Comparison of ENCODE assay signal across 2 cellular contexts in the genomic region with DNA sequence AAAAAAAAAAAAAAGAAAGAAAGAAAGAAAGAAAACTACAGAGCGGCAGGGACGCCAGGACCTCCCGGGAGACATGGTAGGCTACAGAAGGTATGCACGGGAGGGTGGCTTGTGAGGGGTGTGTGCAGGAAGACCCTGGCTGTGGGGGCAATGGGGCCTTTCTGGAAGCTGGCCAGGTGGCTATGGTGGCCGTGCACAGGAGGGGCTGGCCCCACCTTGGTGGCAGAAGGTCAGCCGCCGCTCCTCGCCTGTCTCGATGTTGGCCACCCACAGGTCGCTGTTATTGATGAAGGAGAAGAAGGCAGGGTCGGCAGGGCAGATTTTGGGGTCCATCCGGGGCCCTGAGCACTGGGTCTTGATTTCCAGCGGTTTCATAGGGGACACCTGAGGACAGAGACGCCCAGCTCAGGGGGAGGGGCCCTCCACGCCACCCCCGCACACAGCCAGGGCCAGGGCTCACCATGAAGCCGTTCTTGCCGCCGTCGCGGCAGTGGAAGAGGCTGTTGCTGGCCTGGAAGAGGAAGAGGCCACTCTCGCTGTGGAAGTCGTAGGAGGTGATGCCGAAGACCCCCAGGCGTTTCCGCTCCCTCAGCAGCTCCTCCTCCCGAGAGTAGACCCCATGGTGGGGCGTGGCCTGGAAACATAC.
TF ChIP-seq lines count a peak whose summit lies in the region.

No MANE protein-coding gene starts in this region.

TF ChIP-seq in IMR-90, 13 proteins besides CTCF, POLR2A, EP300 and RAD21:
- TF ChIP-seq RCOR1 (IDR thresholded peaks at IDR 0.05; ENCODE audit: insufficient replicate concordance, low read length) (no peak), MAFK (IDR thresholded peaks at IDR 0.05; ENCODE audit: low read depth, low read length) (no peak), NFE2L2 (IDR thresholded peaks at IDR 0.05; ENCODE audit: low read depth, low read length) (no peak), BHLHE40 (IDR thresholded peaks at IDR 0.05; ENCODE audit: low read depth, low read length) (no peak), MXI1 (IDR thresholded peaks at IDR 0.05; ENCODE audit: borderline replicate concordance, low read depth, low read length) (no peak), SMC3 (IDR thresholded peaks at IDR 0.05; ENCODE audit: low read depth, low read length) (no peak), CHD1 (IDR thresholded peaks at IDR 0.05; ENCODE audit: low read depth, low read length) (no peak), RFX5 (IDR thresholded peaks at IDR 0.05; ENCODE audit: low read depth, low read length) (no peak)
- TF ChIP-seq, protein P1, sequence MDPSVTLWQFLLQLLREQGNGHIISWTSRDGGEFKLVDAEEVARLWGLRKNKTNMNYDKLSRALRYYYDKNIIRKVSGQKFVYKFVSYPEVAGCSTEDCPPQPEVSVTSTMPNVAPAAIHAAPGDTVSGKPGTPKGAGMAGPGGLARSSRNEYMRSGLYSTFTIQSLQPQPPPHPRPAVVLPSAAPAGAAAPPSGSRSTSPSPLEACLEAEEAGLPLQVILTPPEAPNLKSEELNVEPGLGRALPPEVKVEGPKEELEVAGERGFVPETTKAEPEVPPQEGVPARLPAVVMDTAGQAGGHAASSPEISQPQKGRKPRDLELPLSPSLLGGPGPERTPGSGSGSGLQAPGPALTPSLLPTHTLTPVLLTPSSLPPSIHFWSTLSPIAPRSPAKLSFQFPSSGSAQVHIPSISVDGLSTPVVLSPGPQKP (IDR thresholded peaks at IDR 0.05; ENCODE audit: borderline replicate concordance, low read depth, low read length), result no peak

TF ChIP-seq in K562, 482 proteins besides CTCF, POLR2A, EP300 and RAD21:
- no peak for TF ChIP-seq NFIC (IDR thresholded peaks at IDR 0.05)
- TF ChIP-seq SRSF1 (IDR thresholded peaks at IDR 0.05; ENCODE audit: low read depth, low read length), result no peak
- TF ChIP-seq, protein P2, sequence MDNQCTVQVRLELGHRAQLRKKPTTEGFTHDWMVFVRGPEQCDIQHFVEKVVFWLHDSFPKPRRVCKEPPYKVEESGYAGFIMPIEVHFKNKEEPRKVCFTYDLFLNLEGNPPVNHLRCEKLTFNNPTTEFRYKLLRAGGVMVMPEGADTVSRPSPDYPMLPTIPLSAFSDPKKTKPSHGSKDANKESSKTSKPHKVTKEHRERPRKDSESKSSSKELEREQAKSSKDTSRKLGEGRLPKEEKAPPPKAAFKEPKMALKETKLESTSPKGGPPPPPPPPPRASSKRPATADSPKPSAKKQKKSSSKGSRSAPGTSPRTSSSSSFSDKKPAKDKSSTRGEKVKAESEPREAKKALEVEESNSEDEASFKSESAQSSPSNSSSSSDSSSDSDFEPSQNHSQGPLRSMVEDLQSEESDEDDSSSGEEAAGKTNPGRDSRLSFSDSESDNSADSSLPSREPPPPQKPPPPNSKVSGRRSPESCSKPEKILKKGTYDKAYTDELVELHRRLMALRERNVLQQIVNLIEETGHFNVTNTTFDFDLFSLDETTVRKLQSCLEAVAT (IDR thresholded peaks at IDR 0.05), result no peak
- TF ChIP-seq ZNF23 (CRISPR knock-in tag; IDR thresholded peaks at IDR 0.05), result no peak
- TF ChIP-seq C11orf30 (IDR thresholded peaks at IDR 0.05; ENCODE audit: low read depth), result no peak
- TF ChIP-seq L3MBTL2 (IDR thresholded peaks at IDR 0.05), result no peak
- TF ChIP-seq POLR2G (IDR thresholded peaks at IDR 0.05; ENCODE audit: low read depth, low read length), result peak; percentile 40; the same call in 1 of the 2 replicates
- TF ChIP-seq EP400 (IDR thresholded peaks at IDR 0.05), result no peak
